In the genomic region with DNA sequence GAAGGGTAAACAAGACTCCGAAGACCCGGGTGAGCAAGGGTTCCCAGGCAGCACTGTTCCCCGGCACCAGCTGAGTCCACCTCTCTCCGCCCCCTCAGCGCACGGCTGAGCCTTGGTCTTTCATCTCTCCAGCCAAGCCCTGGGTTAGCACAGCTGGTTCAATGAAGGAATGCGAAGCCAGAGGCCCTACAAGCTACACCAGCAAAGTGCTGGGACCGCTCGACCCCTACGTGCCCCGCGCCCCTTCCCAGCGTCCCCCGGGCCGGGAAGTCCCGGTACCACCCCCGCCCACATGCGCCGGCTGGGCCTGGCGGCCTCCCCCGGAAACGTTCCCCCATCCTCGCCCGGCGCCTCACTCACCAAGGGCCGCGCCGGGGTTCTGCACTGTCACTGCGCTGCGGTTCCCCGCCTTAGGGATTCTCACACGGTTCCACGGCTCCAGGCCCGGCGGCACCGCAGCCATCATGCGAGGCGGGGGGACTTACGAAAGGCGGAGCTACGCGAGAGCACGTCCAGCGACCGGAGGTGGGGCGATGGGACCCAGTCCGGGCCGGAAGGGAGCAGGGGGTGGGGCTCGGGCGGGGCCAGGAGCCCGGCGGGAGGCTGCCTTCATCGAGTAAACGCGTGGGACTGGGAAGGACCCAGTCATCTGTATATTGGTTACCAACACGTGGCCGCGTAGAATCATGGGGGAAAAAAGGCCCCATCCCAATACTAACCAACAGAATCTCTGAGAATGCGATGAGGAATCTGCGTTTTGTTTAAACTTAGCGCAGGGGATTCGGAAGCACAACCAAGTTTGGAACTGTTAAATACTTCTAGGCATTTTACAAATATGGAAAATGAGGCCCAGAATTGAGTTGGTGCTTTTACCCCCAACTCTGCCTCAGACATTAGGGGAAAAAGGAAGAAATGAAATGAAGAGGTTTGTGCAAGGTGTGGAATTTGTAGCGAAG, we compare ENCODE assay signal across 8 cellular contexts. TPM values are rescaled to one million over a fixed set of nuclear protein-coding genes. Genes with fewer than 3 reads are reported as not detected.
DNase-seq lines count a peak whose midpoint lies in the region; ATAC-seq and TF ChIP-seq lines count a peak whose summit lies in the region.

No MANE protein-coding gene starts in this region.

- TF ChIP-seq POLR2A in erythroblast (IDR thresholded peaks at IDR 0.05; ENCODE audit: low read length): peak; percentile 66

- H3K9me3 Mint-ChIP-seq in IgD-negative memory B cell: no peaks in the 10 kb centered on the region

- H3K4me3 Mint-ChIP-seq in IgD-negative memory B cell: peak overlapping the region; percentile 87 to 99 (median 96)

- peaks cover 22 to 48% (median 42%) of the 10 kb centered on the region in 3 donors for H3K4me1 Mint-ChIP-seq in IgD-negative memory B cell

- peak overlapping the region; percentile 86 to 96 (median 94) for H3K27ac Mint-ChIP-seq in IgD-negative memory B cell

- peak; percentile 85 for ATAC-seq in GM21576 (IDR thresholded peaks at IDR 0.05; ENCODE audit: unreplicated experiment)

- no peaks in the 10 kb centered on the region for H3K27me3 Mint-ChIP-seq in IgD-negative memory B cell

- DNase-seq in DMS153 (lab: John Stamatoyannopoulos, UW) (peak; percentile 87), OCI-M1 (lab: John Stamatoyannopoulos, UW) (peak; percentile 95), erythroblast (lab: John Stamatoyannopoulos, UW) (peak; percentile 87 to 90), mucosa of gallbladder (ENCODE audit: low spot score) (peak; percentile 90)
- DNase-seq in activated T-cell treated with anti-CD3 and anti-CD28 coated beads, Interleukin-2, amount 50 U/mL, for 1 hour: peak; percentile 85
- DNase-seq in stimulated activated CD8-positive, alpha-beta memory T cell treated with anti-CD3 and anti-CD28 coated beads, Interleukin-4, amount 100 ng/mL, for 24 hours (ENCODE audit: low read depth): peak; percentile 86

- H3K36me3 Mint-ChIP-seq in IgD-negative memory B cell: peaks cover 5% of the 10 kb centered on the region

RNA-seq across cellular contexts. Expression of a gene that starts 28.7 kb away (rescaled TPM):
- 18.8 TPM for polyA plus RNA-seq in IgD-negative memory B cell
- total RNA-seq in mucosa of gallbladder: 17.6 TPM

RNA-seq across cellular contexts. Expression of a gene that starts 44.6 kb away (rescaled TPM):
- polyA plus RNA-seq in IgD-negative memory B cell: 8.5 TPM
- total RNA-seq in mucosa of gallbladder: 1.5 TPM

Comparison
In these comparisons a context has a peak if more than half of its experiments do, and no peak if none do; other contexts are left out.
1. Peak in every context shown above with its lines: DNase-seq and ATAC-seq.